In the genomic region with DNA sequence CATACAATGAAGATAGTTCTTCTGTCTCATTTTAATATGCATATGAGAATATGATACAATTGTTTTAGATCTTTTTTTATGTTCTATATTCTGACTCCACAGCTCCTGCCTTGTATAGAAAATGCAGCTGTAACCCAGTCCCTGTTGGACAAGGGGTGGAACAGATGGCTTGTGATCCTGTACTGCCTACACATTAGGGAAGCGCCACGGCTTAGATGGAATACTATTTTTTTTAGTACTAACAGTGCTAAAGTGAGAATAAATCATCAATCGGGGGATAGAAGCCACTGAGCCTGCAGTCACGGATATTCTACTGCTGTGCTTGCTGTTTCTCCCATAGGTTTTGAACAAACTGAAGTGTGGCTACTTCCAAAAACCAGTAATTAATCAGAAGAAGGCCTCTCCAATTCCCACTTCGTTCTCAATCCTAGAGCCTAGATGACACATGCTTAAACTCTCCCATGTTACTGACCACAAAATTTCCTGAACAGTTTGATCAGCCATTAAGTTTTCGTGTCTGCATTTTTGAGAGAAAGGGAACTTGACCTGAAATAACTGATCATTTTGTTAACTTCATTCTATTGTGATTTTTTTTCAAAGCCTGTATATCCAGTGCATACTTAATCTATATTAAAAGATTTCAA, we compare ENCODE assay signal across 18 cellular contexts.
DNase-seq lines count a peak whose midpoint lies in the region; ATAC-seq and TF ChIP-seq lines count a peak whose summit lies in the region.
"Had no signal": no experiment of that assay in that cellular context is flagged by ENCODE, and none has a peak within 500 bp of the region (broad histone marks: within the 10 kb centered on the region; RNA-seq: fewer than 3 reads in every experiment).

No MANE protein-coding gene starts in this region.

- TF ChIP-seq EP300 in suprapubic skin (IDR thresholded peaks at IDR 0.05), result no peak

- no peaks in the 10 kb centered on the region for H3K9me3 ChIP-seq in BE2C
- H3K9me3 ChIP-seq in suprapubic skin, result no peaks in the 10 kb centered on the region
- H3K9me3 ChIP-seq: A549 had no signal

- TF ChIP-seq CTCF in AG10803 (conservative IDR thresholded peaks at IDR 0.05; ENCODE audit: low read length) (no peak), BE2C (IDR thresholded peaks at IDR 0.05; ENCODE audit: low read depth, low read length) (no peak), suprapubic skin (IDR thresholded peaks at IDR 0.05) (no peak)

- WGBS in suprapubic skin, result 66% methylated on average over 6 of the region's 6 CpGs

- H3K27me3 ChIP-seq in BE2C (no peaks in the 10 kb centered on the region), suprapubic skin (no peaks in the 10 kb centered on the region)

- H3K4me3 ChIP-seq in AG10803 (ENCODE audit: low read length) (no peak overlapping the region), BE2C (ENCODE audit: low read depth, low read length) (no peak overlapping the region), suprapubic skin (no peak overlapping the region)
- H3K4me3 ChIP-seq: A549 had no signal

- no peak for ATAC-seq in GM21381 (IDR thresholded peaks at IDR 0.05; ENCODE audit: unreplicated experiment)
- ATAC-seq: A549; natural killer cell; stimulated activated naive CD8-positive, alpha-beta T cell treated with anti-CD3 and anti-CD28 coated beads, Interleukin-15, amount 100 ng/mL, for 72 hours had no signal

- H3K27ac ChIP-seq in suprapubic skin, result no peak overlapping the region
- H3K27ac ChIP-seq: A549 had no signal

- no peaks in the 10 kb centered on the region for H3K36me3 ChIP-seq in BE2C
- H3K36me3 ChIP-seq in suprapubic skin, result no peaks in the 10 kb centered on the region

- no peak for TF ChIP-seq POLR2A in suprapubic skin (IDR thresholded peaks at IDR 0.05)

- no peaks in the 10 kb centered on the region for H3K4me1 ChIP-seq in BE2C
- H3K4me1 ChIP-seq in suprapubic skin, result no peaks in the 10 kb centered on the region
- H3K4me1 ChIP-seq: A549 had no signal

- DNase-seq in AG10803 (ENCODE audit: low read depth) (peak; percentile 44), HS-27A (ENCODE audit: low read depth) (peak; percentile 57), RPMI7951 (ENCODE audit: low read depth) (peak; percentile 57), kidney tubule cell (ENCODE audit: low spot score) (peak; percentile 3), BE2C (no peak), suprapubic skin (ENCODE audit: low spot score in 2 of 2) (no peak), NCI-H774 (lab: John Stamatoyannopoulos, UW) (no peak)
- DNase-seq: activated CD4-positive, CD25-positive, alpha-beta regulatory T cell treated with anti-CD3 and anti-CD28 coated beads, Interleukin-2, amount 50 U/mL, for 72 hours; activated T-cell treated with anti-CD3 and anti-CD28 coated beads, Interleukin-2, amount 50 U/mL, for 48 hours; cortex of kidney; Kasumi-1; mesendoderm; natural killer cell; NCI-H1417 treated with DMSO at 0.1 percent for 48 hours; NCI-H2227 treated with DMSO at 0.1 percent for 48 hours; stimulated activated naive CD8-positive, alpha-beta T cell treated with anti-CD3 and anti-CD28 coated beads, Interleukin-15, amount 100 ng/mL, for 72 hours had no signal

Comparison
In these comparisons a context has a peak if more than half of its experiments do, and no peak if none do; other contexts are left out.
1. DNase-seq: peak in AG10803 (single experiment), HS-27A (single experiment), RPMI7951 (single experiment) and kidney tubule cell (single experiment); none in BE2C (single experiment), suprapubic skin (0 of 2) and NCI-H774 (single experiment).